8 cellular contexts compared by ENCODE assay signal in the genomic region with DNA sequence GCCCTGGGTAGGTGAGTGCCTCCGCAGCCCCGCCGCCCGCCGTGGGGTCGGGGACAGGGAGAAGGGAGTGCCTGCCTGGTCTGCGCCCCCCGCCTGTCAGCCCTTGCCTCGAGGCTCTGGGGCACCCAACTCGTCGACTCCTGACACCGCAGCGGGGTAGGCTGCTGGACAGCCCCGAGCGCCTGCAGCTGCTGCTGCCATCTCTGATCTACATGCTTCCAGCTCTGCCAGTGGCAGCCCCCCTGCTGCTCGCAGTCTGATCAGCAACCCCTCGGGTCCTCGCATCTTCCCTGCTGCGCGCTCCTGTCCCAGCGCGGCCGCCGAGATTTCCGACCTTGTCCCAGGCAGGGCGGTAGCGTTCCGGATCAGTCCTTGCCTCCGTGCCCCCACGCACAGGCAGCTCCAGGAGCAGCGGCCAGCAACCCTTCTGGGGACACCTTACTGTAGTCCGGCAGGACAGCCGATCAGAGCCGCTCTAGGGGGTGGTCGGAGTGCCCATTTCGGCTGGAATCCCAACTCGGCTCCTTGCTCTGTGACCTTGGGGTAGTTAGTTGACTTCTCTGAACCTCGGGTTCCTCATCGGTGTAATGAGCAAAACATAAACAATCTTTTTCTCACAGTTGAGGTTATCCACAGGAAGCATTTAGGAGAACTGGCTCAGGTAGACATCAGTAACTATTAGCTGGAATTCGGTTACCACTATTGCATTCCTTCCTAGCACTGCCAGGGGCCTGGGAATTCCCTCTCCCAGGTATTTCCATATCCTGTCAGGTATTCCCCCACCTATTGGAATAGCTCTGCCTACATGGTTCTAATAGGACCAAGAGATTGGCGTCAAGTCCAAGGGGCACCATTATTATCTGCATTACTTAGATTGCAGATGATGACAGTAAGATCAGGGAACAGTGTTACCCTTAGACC. TPM values are rescaled to one million over a fixed set of nuclear protein-coding genes. Genes with fewer than 3 reads are reported as not detected.
DNase-seq lines count a peak whose midpoint lies in the region; ATAC-seq and TF ChIP-seq lines count a peak whose summit lies in the region.
"Had no signal": no experiment of that assay in that cellular context is flagged by ENCODE, and none has a peak within 500 bp of the region (broad histone marks: within the 10 kb centered on the region; RNA-seq: fewer than 3 reads in every experiment).

No MANE protein-coding gene starts in this region.

- H3K4me1 Mint-ChIP-seq in CD8-positive, alpha-beta T cell (ENCODE audit: low read depth) = peaks cover 32% of the 10 kb centered on the region
- H3K4me1 Mint-ChIP-seq in brain = peaks cover 73% of the 10 kb centered on the region

- POLR2A ChIA-PET in CD8-positive, alpha-beta T cell (lab: Charles Lee) = no interaction called here

- peaks cover 31% of the 10 kb centered on the region for H3K4me1 ChIP-seq in CD8-positive, alpha-beta T cell (ENCODE audit: insufficient read depth, low read length)

- H3K79me2 ChIP-seq in neural cell (replicated peaks; ENCODE audit: insufficient read depth, low read length) = no peaks in the 10 kb centered on the region

- CTCF ChIA-PET in CD8-positive, alpha-beta T cell (lab: Charles Lee) = interaction anchor here (1.0 to 2.6 kb wide), 5 partner anchors 15 to 46 kb away, joined by 3 to 19 read pairs (median 4); a partner anchor contains a TSS

- no peaks in the 10 kb centered on the region for H3K36me3 Mint-ChIP-seq in CD8-positive, alpha-beta T cell
- H3K36me3 Mint-ChIP-seq in brain = no peaks in the 10 kb centered on the region

- no peak overlapping the region for H2AFZ ChIP-seq in neural cell (ENCODE audit: low read depth, low read length)

- H3K27ac Mint-ChIP-seq in CD8-positive, alpha-beta T cell = no peak overlapping the region
- peak overlapping the region; percentile 65 to 90 (median 86) for H3K27ac Mint-ChIP-seq in brain

- no peak for TF ChIP-seq RAD21 in neural cell (conservative IDR thresholded peaks at IDR 0.05)

- no peak for TF ChIP-seq EP300 in neural cell (conservative IDR thresholded peaks at IDR 0.05; ENCODE audit: poor library complexity, severe bottlenecking)

- no peaks in the 10 kb centered on the region for H3K36me3 ChIP-seq in CD8-positive, alpha-beta T cell (ENCODE audit: insufficient read depth, low read length)
- no peaks in the 10 kb centered on the region for H3K36me3 ChIP-seq in neural cell (ENCODE audit: insufficient read depth, low read length)

- H3K4me3 Mint-ChIP-seq in CD8-positive, alpha-beta T cell = peak overlapping the region; percentile 67
- H3K4me3 Mint-ChIP-seq in brain = peak overlapping the region; percentile 80 to 93 (median 87)

- H3K4me2 ChIP-seq in neural cell (ENCODE audit: low read length) = peak overlapping the region; percentile 35

- no peak overlapping the region for H3K4me3 ChIP-seq in CD8-positive, alpha-beta T cell (ENCODE audit: low read depth, low read length)
- H3K4me3 ChIP-seq in neural cell (ENCODE audit: low read length) = peak overlapping the region; percentile 71

- no peaks in the 10 kb centered on the region for H3K9me2 ChIP-seq in neural cell (ENCODE audit: insufficient read depth, low read length)

- no peaks in the 10 kb centered on the region for H3K9me3 Mint-ChIP-seq in CD8-positive, alpha-beta T cell
- peaks cover 0 to 2% (median 0%) of the 10 kb centered on the region in 5 experiments for H3K9me3 Mint-ChIP-seq in brain

- peak overlapping the region; percentile 54 for H3K9ac ChIP-seq in neural cell (ENCODE audit: low read length)

- DNase-seq in CD8-positive, alpha-beta T cell = peak in 1 of 7 experiments; percentile 16
- no peak for DNase-seq in NCI-H345 (lab: John Stamatoyannopoulos, UW)
- DNase-seq in effector CD8-positive, alpha-beta T cell (lab: John Stamatoyannopoulos, UW) = no peak

- peaks cover 77% of the 10 kb centered on the region for H3K27me3 Mint-ChIP-seq in CD8-positive, alpha-beta T cell (ENCODE audit: low read depth)
- peaks cover 39% of the 10 kb centered on the region for H3K27me3 Mint-ChIP-seq in brain

- intact Hi-C loops in CD8-positive, alpha-beta T cell (cut with DNase I, micrococcal nuclease) = no loop called here

- peak; percentile 12 for ATAC-seq in CD8-positive, alpha-beta T cell
- ATAC-seq in HG02678 (IDR thresholded peaks at IDR 0.05; ENCODE audit: unreplicated experiment) = no peak

- no peak overlapping the region for H3K27ac ChIP-seq in CD8-positive, alpha-beta T cell (ENCODE audit: low read depth, low read length)
- H3K27ac ChIP-seq in neural cell (ENCODE audit: low read length) = no peak overlapping the region

- no peaks in the 10 kb centered on the region for H3K9me3 ChIP-seq in CD8-positive, alpha-beta T cell (ENCODE audit: low read length)
- no peaks in the 10 kb centered on the region for H3K9me3 ChIP-seq in neural cell (ENCODE audit: low read length)

- H4K20me1 ChIP-seq in neural cell (ENCODE audit: insufficient read depth) = no peaks in the 10 kb centered on the region

- H3K27me3 ChIP-seq in CD8-positive, alpha-beta T cell (ENCODE audit: insufficient read depth, low read length) = peaks cover 35% of the 10 kb centered on the region
- peaks cover 38% of the 10 kb centered on the region for H3K27me3 ChIP-seq in neural cell (ENCODE audit: insufficient read depth, low read depth, low read length)

- no peaks in the 10 kb centered on the region for H3F3A ChIP-seq in neural cell (ENCODE audit: insufficient read depth, low read length, poor library complexity, severe bottlenecking)

- no peak for TF ChIP-seq CTCF in CD8-positive, alpha-beta T cell (IDR thresholded peaks at IDR 0.05)
- peak in 1 of 2 experiments; percentile 6 for TF ChIP-seq CTCF in brain (conservative IDR thresholded peaks at IDR 0.05)
- TF ChIP-seq CTCF in neural cell (IDR thresholded peaks at IDR 0.05; ENCODE audit: poor library complexity, severe bottlenecking) = peak; percentile 2

TF ChIP-seq in neural cell, 6 proteins besides CTCF, POLR2A, EP300 and RAD21:
- no peak for TF ChIP-seq SMC3 (conservative IDR thresholded peaks at IDR 0.05; ENCODE audit: poor library complexity)
- TF ChIP-seq POLR2AphosphoS5 (IDR thresholded peaks at IDR 0.05) = no peak
- no peak for TF ChIP-seq EZH2 (IDR thresholded peaks at IDR 0.05; ENCODE audit: borderline replicate concordance, insufficient read depth, low read length, poor library complexity, severe bottlenecking)
- no peak for TF ChIP-seq TAF1 (IDR thresholded peaks at IDR 0.05; ENCODE audit: low read depth)
- TF ChIP-seq, protein P1, sequence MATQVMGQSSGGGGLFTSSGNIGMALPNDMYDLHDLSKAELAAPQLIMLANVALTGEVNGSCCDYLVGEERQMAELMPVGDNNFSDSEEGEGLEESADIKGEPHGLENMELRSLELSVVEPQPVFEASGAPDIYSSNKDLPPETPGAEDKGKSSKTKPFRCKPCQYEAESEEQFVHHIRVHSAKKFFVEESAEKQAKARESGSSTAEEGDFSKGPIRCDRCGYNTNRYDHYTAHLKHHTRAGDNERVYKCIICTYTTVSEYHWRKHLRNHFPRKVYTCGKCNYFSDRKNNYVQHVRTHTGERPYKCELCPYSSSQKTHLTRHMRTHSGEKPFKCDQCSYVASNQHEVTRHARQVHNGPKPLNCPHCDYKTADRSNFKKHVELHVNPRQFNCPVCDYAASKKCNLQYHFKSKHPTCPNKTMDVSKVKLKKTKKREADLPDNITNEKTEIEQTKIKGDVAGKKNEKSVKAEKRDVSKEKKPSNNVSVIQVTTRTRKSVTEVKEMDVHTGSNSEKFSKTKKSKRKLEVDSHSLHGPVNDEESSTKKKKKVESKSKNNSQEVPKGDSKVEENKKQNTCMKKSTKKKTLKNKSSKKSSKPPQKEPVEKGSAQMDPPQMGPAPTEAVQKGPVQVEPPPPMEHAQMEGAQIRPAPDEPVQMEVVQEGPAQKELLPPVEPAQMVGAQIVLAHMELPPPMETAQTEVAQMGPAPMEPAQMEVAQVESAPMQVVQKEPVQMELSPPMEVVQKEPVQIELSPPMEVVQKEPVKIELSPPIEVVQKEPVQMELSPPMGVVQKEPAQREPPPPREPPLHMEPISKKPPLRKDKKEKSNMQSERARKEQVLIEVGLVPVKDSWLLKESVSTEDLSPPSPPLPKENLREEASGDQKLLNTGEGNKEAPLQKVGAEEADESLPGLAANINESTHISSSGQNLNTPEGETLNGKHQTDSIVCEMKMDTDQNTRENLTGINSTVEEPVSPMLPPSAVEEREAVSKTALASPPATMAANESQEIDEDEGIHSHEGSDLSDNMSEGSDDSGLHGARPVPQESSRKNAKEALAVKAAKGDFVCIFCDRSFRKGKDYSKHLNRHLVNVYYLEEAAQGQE (IDR thresholded peaks at IDR 0.05; ENCODE audit: borderline replicate concordance) = no peak
- no peak for TF ChIP-seq MXI1 (conservative IDR thresholded peaks at IDR 0.05; ENCODE audit: poor library complexity, severe bottlenecking)

RNA-seq across cellular contexts. Expression of a gene that starts 0.6 kb away (rescaled TPM):
- total RNA-seq in CD8-positive, alpha-beta T cell = not detected
- polyA plus RNA-seq in brain (ENCODE audit: insufficient read depth, low read depth, low replicate concordance) (81.5 TPM), neural cell (0.58 TPM in 1 of 2 replicates, not detected in the other)
- not detected in 2 replicates for polyA minus RNA-seq in neural cell
- total RNA-seq: Daoy had no signal
- polyA plus RNA-seq: keratinocyte had no signal

RNA-seq across cellular contexts. Expression of a gene that starts 23.3 kb away (rescaled TPM):
- under 1 TPM; 0.24 to 0.39 TPM for total RNA-seq in CD8-positive, alpha-beta T cell
- polyA plus RNA-seq in brain (ENCODE audit: insufficient read depth, low read depth, low replicate concordance) = 69.6 TPM
- 22.9 and 24.6 TPM in 2 replicates for polyA plus RNA-seq in neural cell
- 3.4 TPM in 2 replicates for polyA minus RNA-seq in neural cell
- polyA plus RNA-seq: keratinocyte had no signal

RNA-seq across cellular contexts. Expression of a gene that starts 34.7 kb away (rescaled TPM):
- total RNA-seq in CD8-positive, alpha-beta T cell = not detected
- polyA plus RNA-seq in brain (ENCODE audit: insufficient read depth, low read depth, low replicate concordance) (12.7 TPM), neural cell (9.9 and 13.7 TPM in 2 replicates)
- 26.1 and 29.6 TPM in 2 replicates for polyA minus RNA-seq in neural cell
- polyA plus RNA-seq: keratinocyte had no signal

RNA-seq across cellular contexts. Expression of a gene that starts 41.2 kb away (rescaled TPM):
- 10 to 100 TPM; 46.4 to 46.7 TPM for total RNA-seq in CD8-positive, alpha-beta T cell
- polyA plus RNA-seq in brain (ENCODE audit: insufficient read depth, low read depth, low replicate concordance) (11.5 TPM), neural cell (1.3 and 3.9 TPM in 2 replicates)
- 3.2 and 5.2 TPM in 2 replicates for polyA minus RNA-seq in neural cell

RNA-seq across cellular contexts. Expression of a gene that starts 50.9 kb away (rescaled TPM):
- 10 to 100 TPM; 18.4 TPM for total RNA-seq in CD8-positive, alpha-beta T cell
- polyA plus RNA-seq in brain (ENCODE audit: insufficient read depth, low read depth, low replicate concordance) = 133 TPM
- 95.7 and 111 TPM in 2 replicates for polyA plus RNA-seq in neural cell
- polyA minus RNA-seq in neural cell = 63.9 and 65.7 TPM in 2 replicates

Comparison
In these comparisons a context has a peak if more than half of its experiments do, and no peak if none do; other contexts are left out.
1. RNA of a gene that starts 0.6 kb away (polyA plus RNA-seq): 81.5 TPM in brain (single experiment); 0.58 TPM in neural cell; every median in the first group is over 10 times any median in the second.